In the genomic region with DNA sequence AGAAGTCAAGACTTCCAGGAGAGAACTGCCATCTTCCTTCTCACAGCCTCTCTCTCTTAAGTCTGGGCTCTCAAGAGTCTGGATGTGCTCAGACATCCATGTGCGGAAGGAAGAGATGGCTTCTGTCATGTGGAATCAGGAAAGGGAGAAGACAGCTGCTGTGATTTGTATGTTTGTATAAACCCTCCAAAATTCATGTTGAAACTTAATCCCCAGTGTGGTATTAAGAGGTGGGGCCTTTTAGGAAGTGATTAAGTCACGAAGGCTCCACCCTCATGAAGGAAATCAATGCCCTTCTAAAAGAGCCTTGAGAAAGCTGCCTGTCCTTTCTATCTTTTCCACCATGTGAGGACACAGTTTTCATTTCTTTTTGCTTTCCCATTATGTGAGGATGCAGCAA, we compare ENCODE assay signal across 17 cellular contexts.
"Had no signal": no experiment of that assay in that cellular context is flagged by ENCODE, and none has a peak within 500 bp of the region (broad histone marks: within the 10 kb centered on the region; RNA-seq: fewer than 3 reads in every experiment).

No MANE protein-coding gene starts in this region.

- H3K27ac Mint-ChIP-seq: activated naive CD4-positive, alpha-beta T cell treated with anti-CD3 and anti-CD28 coated beads for 36 hours; activated T-helper 17 cell treated with anti-CD3 and anti-CD28 coated beads, Interleukin-2, amount 50 U/mL, for 72 hours; dendritic cell treated with granulocyte-macrophage colony-stimulating factor and Interleukin-4, amounts not matched to agents 40 ng/mL and 50 ng/mL, for 4 days; endodermal cell; naive B cell had no signal

- ATAC-seq: activated T-helper 17 cell treated with anti-CD3 and anti-CD28 coated beads, Interleukin-2, amount 50 U/mL, for 72 hours had no signal

- H3K36me3 Mint-ChIP-seq: naive B cell had no signal

- H3K4me1 Mint-ChIP-seq: activated T-helper 17 cell treated with anti-CD3 and anti-CD28 coated beads, Interleukin-2, amount 50 U/mL, for 72 hours; central memory CD8-positive, alpha-beta T cell; naive B cell had no signal

- H3K27me3 Mint-ChIP-seq: central memory CD8-positive, alpha-beta T cell; dendritic cell treated with granulocyte-macrophage colony-stimulating factor and Interleukin-4, amounts not matched to agents 40 ng/mL and 50 ng/mL, for 4 days; naive B cell had no signal

- H3K9me3 ChIP-seq: neutrophil, upper lobe of left lung had no signal

- H3K36me3 ChIP-seq: neutrophil, upper lobe of left lung had no signal

- H3K4me3 Mint-ChIP-seq: activated naive CD4-positive, alpha-beta T cell treated with anti-CD3 and anti-CD28 coated beads for 36 hours; activated T-helper 17 cell treated with anti-CD3 and anti-CD28 coated beads, Interleukin-2, amount 50 U/mL, for 72 hours; central memory CD8-positive, alpha-beta T cell; dendritic cell treated with granulocyte-macrophage colony-stimulating factor and Interleukin-4, amounts not matched to agents 40 ng/mL and 50 ng/mL, for 4 days; endodermal cell; naive B cell had no signal

- H3K4me3 ChIP-seq: upper lobe of left lung had no signal

- H3K9me3 Mint-ChIP-seq: activated naive CD4-positive, alpha-beta T cell treated with anti-CD3 and anti-CD28 coated beads for 36 hours; activated T-helper 17 cell treated with anti-CD3 and anti-CD28 coated beads, Interleukin-2, amount 50 U/mL, for 72 hours; dendritic cell treated with granulocyte-macrophage colony-stimulating factor and Interleukin-4, amounts not matched to agents 40 ng/mL and 50 ng/mL, for 4 days; endodermal cell had no signal

- H3K4me1 ChIP-seq: upper lobe of left lung had no signal

- DNase-seq: activated CD4-positive, alpha-beta T cell treated with anti-CD3 and anti-CD28 coated beads, Interleukin-2, amount 50 U/mL, for 1 hour; activated CD4-positive, CD25-positive, alpha-beta regulatory T cell; activated naive CD4-positive, alpha-beta T cell treated with anti-CD3 and anti-CD28 coated beads for 36 hours; activated T-cell treated with anti-CD3 and anti-CD28 coated beads for 4 hours; endodermal cell; erythroblast; foreskin melanocyte; kidney; naive B cell; posterior cingulate gyrus; stimulated activated CD4-positive, alpha-beta T cell treated with anti-CD3 and anti-CD28 coated beads, Interleukin-12 subunit alpha, Interleukin-12 subunit beta, amount 100 ng/mL, for 4 hours; stimulated activated naive CD4-positive, alpha-beta T cell treated with Interleukin-2 at 50 U/mL for 16 hours; upper lobe of left lung had no signal

- H3K27ac ChIP-seq: neutrophil, upper lobe of left lung had no signal

- H3K27me3 ChIP-seq: neutrophil, upper lobe of left lung had no signal
